ENCODE assay signal across 10 cellular contexts in genomic region chr15:82850242-82850591, GRCh38. TPM values are rescaled to one million over a fixed set of nuclear protein-coding genes. Genes with fewer than 3 reads are reported as not detected.
DNase-seq lines count a peak whose midpoint lies in the region; ATAC-seq, FAIRE-seq and TF ChIP-seq lines count a peak whose summit lies in the region.
"Had no signal": no experiment of that assay in that cellular context is flagged by ENCODE, and none has a peak within 500 bp of the region (broad histone marks: within the 10 kb centered on the region; RNA-seq: fewer than 3 reads in every experiment).

No MANE protein-coding gene starts in this region.

- POLR2A ChIA-PET in K562 (lab: Yijun Ruan, JAX) = interaction anchor here (1.1 to 1.3 kb wide), 3 partner anchors 20 to 146 kb away, joined by 3 to 4 read pairs (median 4); no protein-coding TSS in a partner anchor

- CTCF ChIA-PET in K562 (lab: Yijun Ruan, JAX; ENCODE audit: low intra/inter-chr PET ratio) = interaction anchor here (1.1 kb wide), 1 partner anchor 161 kb away, joined by 5 read pairs; the partner anchor contains the start of gene C15orf40

- TF ChIP-seq POLR2A in K562 (conservative IDR thresholded peaks at IDR 0.05) (no peak), right lobe of liver (IDR thresholded peaks at IDR 0.05) (no peak)

- no peak for DNase-seq in left ventricle myocardium superior
- no peak for DNase-seq in cardiac septum (ENCODE audit: low spot score)
- peak in 2 of 4 experiments; percentile 28 to 40 for DNase-seq in K562 (ENCODE audit: extremely low read depth in 1 of 4, low spot score in 3 of 4)
- no peak for DNase-seq in right lobe of liver
- no peak for DNase-seq in dedifferentiated amniotic fluid mesenchymal stem cell (ENCODE audit: extremely low spot score)
- DNase-seq in activated gamma-delta T cell (lab: John Stamatoyannopoulos, UW) = no peak
- no peak for DNase-seq in KG1 (lab: John Stamatoyannopoulos, UW)

- intact Hi-C loops in left ventricle myocardium superior (cut with micrococcal nuclease) (no loop called here), cardiac septum (cut with DNase I) (loop anchor here (2.0 kb wide), 1 partner anchor 151 kb away; no protein-coding TSS in a partner anchor), K562 (cut with micrococcal nuclease) (no loop called here), right lobe of liver (cut with DNase I) (loop anchor here in 1 of 2 donors (10.0 kb wide), 1 partner anchor 155 kb away; no protein-coding TSS in a partner anchor)

- FAIRE-seq in K562 (lab: Jason Lieb, UNC) = no peak

- H3K79me2 ChIP-seq in K562 (ENCODE audit: control insufficient read depth, insufficient read depth, low read length) = no peaks in the 10 kb centered on the region

- H3K9me3 ChIP-seq in K562 (replicated peaks; ENCODE audit: control insufficient read depth, insufficient read depth, low read depth, low read length) = no peaks in the 10 kb centered on the region
- H3K9me3 ChIP-seq in right lobe of liver = no peaks in the 10 kb centered on the region

- no peak for TF ChIP-seq RAD21 in K562 (CRISPR knock-in tag; conservative IDR thresholded peaks at IDR 0.05 in 1 of 2, IDR thresholded peaks at IDR 0.05 in 1 of 2)

- TF ChIP-seq CTCF in K562 (IDR thresholded peaks at IDR 0.05 in 2 of 3, conservative IDR thresholded peaks at IDR 0.05 in 1 of 3; ENCODE audit: insufficient read depth in 2 of 3, low read depth in 1 of 3, low read length in 3 of 3) (no peak), right lobe of liver (IDR thresholded peaks at IDR 0.05) (no peak)

- H3K9ac ChIP-seq in K562 (ENCODE audit: insufficient read depth in 1 of 2, low read depth in 2 of 2, low read length in 2 of 2) = peak overlapping the region; percentile 37 to 56; a peak in 2 of 4 replicates

- no peaks in the 10 kb centered on the region for H3K36me3 ChIP-seq in K562 (ENCODE audit: control insufficient read depth, insufficient read depth, low read length)
- H3K36me3 ChIP-seq in right lobe of liver = peaks cover 0 to 21% (median 3%) of the 10 kb centered on the region in 4 donors

- H2AFZ ChIP-seq in K562 (ENCODE audit: low read depth, low read length) = peak overlapping the region; percentile 95

- no peaks in the 10 kb centered on the region for H3K9me1 ChIP-seq in K562 (ENCODE audit: control insufficient read depth, insufficient read depth, low read length)

- in situ Hi-C loops in K562 (cut with MboI) = loop anchor here (10.0 kb wide), 1 partner anchor 135 kb away; the partner anchor contains the start of gene RAMAC

- WGBS in K562 (ENCODE audit: insufficient coverage, low coverage, missing lambda C conversion rate) = 73% methylated on average over 3 of the region's 3 CpGs
- no CpG with 5 or more reads among the region's 3 CpGs for WGBS in right lobe of liver (ENCODE audit: insufficient coverage, low coverage, low lambda C conversion rate, missing lambda C conversion rate)

- ATAC-seq in left ventricle myocardium superior = peak; percentile 5
- peak; percentile 16 for ATAC-seq in K562
- no peak for ATAC-seq in right lobe of liver
- ATAC-seq in GM19452 (IDR thresholded peaks at IDR 0.05; ENCODE audit: unreplicated experiment) = no peak

- peak overlapping the region; percentile 58; the same call in 1 of the 3 replicates for H3K27ac ChIP-seq in K562 (ENCODE audit: extremely low read depth, low read depth, low read length)
- H3K27ac ChIP-seq in right lobe of liver = peak overlapping the region; percentile 23 to 86 (median 32)

- H3K4me3 ChIP-seq in K562 (no peak overlapping the region), right lobe of liver (no peak overlapping the region)

- H4K20me1 ChIP-seq in K562 (replicated peaks; ENCODE audit: control insufficient read depth, insufficient read depth, low read length) = no peaks in the 10 kb centered on the region

- H3K27me3 ChIP-seq in K562 (ENCODE audit: control insufficient read depth in 2 of 2, insufficient read depth in 2 of 2, low read length in 2 of 2) = no peaks in the 10 kb centered on the region
- H3K27me3 ChIP-seq in right lobe of liver = no peaks in the 10 kb centered on the region

- peak overlapping the region; percentile 62 for H3K4me2 ChIP-seq in K562 (ENCODE audit: insufficient read depth, low read length)

- BruUV-seq in K562 (replicated peaks; lab: Mats Ljungman, UMichigan) = no TSS peak

- H3K4me1 ChIP-seq in K562 (replicated peaks in 1 of 2; ENCODE audit: control insufficient read depth in 2 of 2, insufficient read depth in 2 of 2, low read length in 2 of 2) (peaks cover 35 to 55% of the 10 kb centered on the region in 2 experiments; a peak in 4 of 5 replicates), right lobe of liver (peaks cover 0 to 17% (median 10%) of the 10 kb centered on the region in 4 donors)

- no peak for TF ChIP-seq EP300 in K562 (IDR thresholded peaks at IDR 0.05; ENCODE audit: low read length)

TF ChIP-seq in K562, 482 proteins besides CTCF, POLR2A, EP300 and RAD21:
- TF ChIP-seq HDGF (IDR thresholded peaks at IDR 0.05) (0 out of 2 replicates have a peak, but pooled peaks have one; percentile 13), RFX1 (IDR thresholded peaks at IDR 0.05) (peak; percentile 62), ZFX (CRISPR knock-in tag; IDR thresholded peaks at IDR 0.05) (no peak), ZNF584 (CRISPR knock-in tag; IDR thresholded peaks at IDR 0.05; ENCODE audit: low read depth) (0 out of 2 replicates have a peak, but pooled peaks have one; percentile 45)
TF ChIP-seq in K562: peak in this region for 3.

RNA-seq across cellular contexts. Expression of gene WHAMM, which starts 40.8 kb away (rescaled TPM):
- total RNA-seq in left ventricle myocardium superior (6.4 TPM), cardiac septum (7.2 TPM), K562 (2014; rRNA removed) (3.6 and 4.3 TPM in 2 replicates), K562 (2014; rRNA removed; fragmentation: Illumina TruSeq; extraction: Trizol) (3.8 and 4.7 TPM in 2 replicates), K562 (2015; rRNA removed; fragmentation: Illumina TruSeq; extraction: Trizol) (3.8 and 4.5 TPM in 2 replicates), K562 (2021) (4.5 and 4.8 TPM in 2 replicates), right lobe of liver (1 to 10 TPM; 3.7 to 6.5 (median 4.7) TPM)
- total RNA-seq in K562 (2011; cell fraction: chromatin; rRNA removed; ENCODE audit: low replicate concordance) = 4.6 and 8.6 TPM in 2 replicates
- total RNA-seq in K562 (2011; cell fraction: nucleolus; rRNA removed) = 3.7 and 3.8 TPM in 2 replicates
- total RNA-seq in K562 (2011; cell fraction: nucleoplasm; rRNA removed) = 4.1 and 4.6 TPM in 2 replicates
- polyA plus RNA-seq in K562 (2011; rRNA removed) (2.7 and 3.3 TPM in 2 replicates), K562 (2014; fragmentation: Illumina TruSeq; extraction: Trizol) (4.0 TPM in 2 replicates), K562 (2014; fragmentation: Nextera tagmentation; extraction: Ambion mirVana) (1 to 10 TPM; 2.0 to 2.3 TPM), K562 (2014; rRNA removed) (3.6 and 4.6 TPM in 2 replicates)
- polyA plus RNA-seq in K562 (2011; cell fraction: cytosol; rRNA removed) = 1.9 and 2.1 TPM in 2 replicates
- polyA plus RNA-seq in K562 (2011; cell fraction: nucleus; rRNA removed) = 3.8 and 4.0 TPM in 2 replicates
- polyA plus RNA-seq in K562 (2012) = 2.9 and 3.8 TPM in 2 replicates
- polyA minus RNA-seq in K562 (2011; rRNA and poly(A)+ RNA removed) = 2.6 and 2.9 TPM in 2 replicates
- polyA minus RNA-seq in K562 (2011; cell fraction: cytosol; rRNA and poly(A)+ RNA removed) = 1.5 and 2.0 TPM in 2 replicates
- 2.3 and 2.9 TPM in 2 replicates for polyA minus RNA-seq in K562 (2011; cell fraction: nucleus; rRNA and poly(A)+ RNA removed)

RNA-seq across cellular contexts. Expression of gene FSD2, which starts 44.3 kb away (rescaled TPM):
- total RNA-seq in left ventricle myocardium superior = 150 TPM
- total RNA-seq in cardiac septum = 48.7 TPM
- total RNA-seq in K562 (2011; cell fraction: chromatin; rRNA removed; ENCODE audit: low replicate concordance) = not detected in 2 replicates
- not detected in 2 replicates for total RNA-seq in K562 (2011; cell fraction: nucleolus; rRNA removed)
- not detected in 2 replicates for total RNA-seq in K562 (2011; cell fraction: nucleoplasm; rRNA removed)
- total RNA-seq in K562 (2014; rRNA removed) = not detected in 2 replicates
- not detected in 2 replicates for total RNA-seq in K562 (2014; rRNA removed; fragmentation: Illumina TruSeq; extraction: Trizol)
- total RNA-seq in K562 (2015; rRNA removed; fragmentation: Illumina TruSeq; extraction: Trizol) = not detected in 2 replicates
- total RNA-seq in K562 (2021) = not detected in 2 replicates
- polyA plus RNA-seq in K562 (2011; rRNA removed) = not detected in 2 replicates
- not detected in 2 replicates for polyA plus RNA-seq in K562 (2011; cell fraction: cytosol; rRNA removed)
- not detected in 2 replicates for polyA plus RNA-seq in K562 (2011; cell fraction: nucleus; rRNA removed)
- 0.06 and 0.07 TPM in 2 replicates for polyA plus RNA-seq in K562 (2012)
- polyA plus RNA-seq in K562 (2014; fragmentation: Illumina TruSeq; extraction: Trizol) = 0.01 TPM in 1 of 2 replicates, not detected in the other
- polyA plus RNA-seq in K562 (2014; fragmentation: Nextera tagmentation; extraction: Ambion mirVana) = under 1 TPM; 0.01 to 0.06 TPM
- polyA plus RNA-seq in K562 (2014; rRNA removed) = not detected in 2 replicates
- polyA minus RNA-seq in K562 (2011; rRNA and poly(A)+ RNA removed) = not detected in 2 replicates
- polyA minus RNA-seq in K562 (2011; cell fraction: cytosol; rRNA and poly(A)+ RNA removed) = not detected in 2 replicates
- polyA minus RNA-seq in K562 (2011; cell fraction: nucleus; rRNA and poly(A)+ RNA removed) = not detected in 2 replicates
- not detected for total RNA-seq in right lobe of liver
- total RNA-seq: activated CD4-positive, alpha-beta T cell treated with anti-CD3 and anti-CD28 coated beads for 36 hours; epithelial cell of proximal tubule had no signal

Comparison
In these comparisons a context has a peak if more than half of its experiments do, and no peak if none do; other contexts are left out.
1. ATAC-seq: peak in left ventricle myocardium superior (single experiment) and K562 (single experiment); none in right lobe of liver (0 of 4) and GM19452 (single experiment).
2. RNA of gene FSD2, which starts 44.3 kb away (total RNA-seq): 150 TPM in left ventricle myocardium superior (single experiment) and 48.7 TPM in cardiac septum (single experiment); not detected in K562 and not detected in right lobe of liver; every median in the first group is over 10 times any median in the second.